ENCODE assay signal across 28 cellular contexts in the genomic region with DNA sequence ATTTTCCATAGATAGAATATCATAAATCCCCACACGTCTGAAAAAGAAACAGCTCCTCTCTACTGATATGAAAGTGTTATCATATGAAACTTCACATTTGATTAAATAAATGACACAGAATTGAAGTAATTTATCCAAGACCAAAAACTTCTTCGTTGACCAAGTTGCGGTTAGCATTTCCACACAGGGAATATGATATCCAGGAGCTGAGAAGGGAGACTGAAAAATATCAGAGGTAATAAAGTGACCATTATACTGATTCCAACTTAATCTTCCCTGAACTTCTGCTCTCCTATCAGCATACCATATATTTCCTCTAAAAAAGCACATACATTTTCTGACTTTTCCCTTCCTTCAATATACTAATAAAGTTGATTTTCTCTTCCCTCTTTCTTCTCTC.
"Had no signal": no experiment of that assay in that cellular context is flagged by ENCODE, and none has a peak within 500 bp of the region (broad histone marks: within the 10 kb centered on the region; RNA-seq: fewer than 3 reads in every experiment).

No MANE protein-coding gene starts in this region.

- H3K36me3 Mint-ChIP-seq: stimulated activated effector memory CD8-positive, alpha-beta T cell treated with anti-CD3 and anti-CD28 coated beads, Interleukin-12 subunit alpha, Interleukin-12 subunit beta, amount 100 ng/mL, for 72 hours; stimulated activated memory B cell treated with anti-CD40 and anti-IgM and Interleukin-4, amounts not matched to agents 10 μg/mL and 1 μg/mL and 100 μg/mL, for 72 hours; stimulated activated naive B cell treated with anti-CD40 and anti-IgM and Interleukin-4, amounts not matched to agents 10 μg/mL and 1 μg/mL and 100 μg/mL, for 72 hours; type B pancreatic cell had no signal

- H3K4me3 ChIP-seq: stomach, suprapubic skin, testis, thoracic aorta, thyroid gland, tibial artery, tibial nerve, transverse colon, upper lobe of left lung, upper lobe of right lung, uterus, vagina had no signal

- H3K4me3 Mint-ChIP-seq: stimulated activated effector memory CD8-positive, alpha-beta T cell treated with anti-CD3 and anti-CD28 coated beads, Interleukin-12 subunit alpha, Interleukin-12 subunit beta, amount 100 ng/mL, for 72 hours; stimulated activated memory B cell treated with anti-CD40 and anti-IgM and Interleukin-4, amounts not matched to agents 10 μg/mL and 1 μg/mL and 100 μg/mL, for 72 hours; stimulated activated naive B cell treated with anti-CD40 and anti-IgM and Interleukin-4, amounts not matched to agents 10 μg/mL and 1 μg/mL and 100 μg/mL, for 72 hours; stimulated activated naive CD8-positive, alpha-beta T cell treated with anti-CD3 and anti-CD28 coated beads, Interleukin-15, amount 100 ng/mL, for 72 hours; stimulated activated naive CD8-positive, alpha-beta T cell treated with anti-CD3 and anti-CD28 coated beads, Interleukin-15, Interleukin-2, amounts not matched to agents 100 ng/mL and 50 ng/mL, for 24 hours; type B pancreatic cell had no signal

- DNase-seq: stimulated activated CD4-positive, alpha-beta T cell treated with anti-CD3 and anti-CD28 coated beads, Interleukin-2, amount 100 ng/mL, for 48 hours; stimulated activated CD4-positive, alpha-beta T cell treated with anti-CD3 and anti-CD28 coated beads, Interleukin-4, amount 100 ng/mL, for 1 hour; stimulated activated CD4-positive, alpha-beta T cell treated with anti-CD3 and anti-CD28 coated beads, Interleukin-4, amount 100 ng/mL, for 24 hours; stimulated activated CD4-positive, alpha-beta T cell treated with anti-CD3 and anti-CD28 coated beads, Interleukin-4, amount 100 ng/mL, for 4 hours; stimulated activated CD8-positive, alpha-beta memory T cell treated with anti-CD3 and anti-CD28 coated beads, Interleukin-4, amount 100 ng/mL, for 48 hours; stimulated activated naive B cell treated with anti-CD40 and anti-IgM and Interleukin-4, amounts not matched to agents 10 μg/mL and 1 μg/mL and 100 μg/mL, for 72 hours; stimulated activated naive CD4-positive, alpha-beta T cell; stimulated activated naive CD4-positive, alpha-beta T cell treated with Interleukin-2 at 50 U/mL for 16 hours; stimulated activated naive CD8-positive, alpha-beta T cell treated with anti-CD3 and anti-CD28 coated beads, Interleukin-15, amount 100 ng/mL, for 72 hours; stimulated activated naive CD8-positive, alpha-beta T cell treated with anti-CD3 and anti-CD28 coated beads, Interleukin-15, Interleukin-2, amounts not matched to agents 100 U/mL and 50 U/mL, for 24 hours; stomach; substantia nigra; testis; thyroid gland; tibial artery; transverse colon; trophoblast cell; upper lobe of left lung; upper lobe of right lung; uterus had no signal

- H3K27me3 Mint-ChIP-seq: stimulated activated memory B cell treated with anti-CD40 and anti-IgM and Interleukin-4, amounts not matched to agents 10 μg/mL and 1 μg/mL and 100 μg/mL, for 72 hours; stimulated activated naive B cell treated with anti-CD40 and anti-IgM and Interleukin-4, amounts not matched to agents 10 μg/mL and 1 μg/mL and 100 μg/mL, for 72 hours; stimulated activated naive CD8-positive, alpha-beta T cell treated with anti-CD3 and anti-CD28 coated beads, Interleukin-15, amount 100 ng/mL, for 72 hours; stimulated activated naive CD8-positive, alpha-beta T cell treated with anti-CD3 and anti-CD28 coated beads, Interleukin-15, Interleukin-2, amounts not matched to agents 100 ng/mL and 50 ng/mL, for 24 hours; type B pancreatic cell had no signal

- H3K27me3 ChIP-seq: stomach, suprapubic skin, testis, thyroid gland, tibial artery, tibial nerve, transverse colon, upper lobe of left lung, upper lobe of right lung, uterus, vagina had no signal

- H3K9me3 ChIP-seq: stomach, suprapubic skin, testis, thoracic aorta, thyroid gland, tibial artery, tibial nerve, transverse colon, upper lobe of left lung, upper lobe of right lung, uterus, vagina had no signal

- H3K27ac ChIP-seq: stomach, suprapubic skin, testis, thoracic aorta, thyroid gland, tibial artery, tibial nerve, transverse colon, upper lobe of left lung, upper lobe of right lung, uterus, vagina had no signal

- H3K4me1 ChIP-seq: stomach, suprapubic skin, testis, thyroid gland, tibial artery, tibial nerve, transverse colon, upper lobe of left lung, upper lobe of right lung, uterus, vagina had no signal

- ATAC-seq: stimulated activated effector memory CD8-positive, alpha-beta T cell treated with anti-CD3 and anti-CD28 coated beads, Interleukin-12 subunit alpha, Interleukin-12 subunit beta, amount 100 ng/mL, for 72 hours; stimulated activated memory B cell treated with anti-CD40 and anti-IgM and Interleukin-4, amounts not matched to agents 10 μg/mL and 1 μg/mL and 100 μg/mL, for 72 hours; stimulated activated naive B cell treated with anti-CD40 and anti-IgM and Interleukin-4, amounts not matched to agents 10 μg/mL and 1 μg/mL and 100 μg/mL, for 72 hours; stimulated activated naive CD8-positive, alpha-beta T cell treated with anti-CD3 and anti-CD28 coated beads, Interleukin-15, amount 100 ng/mL, for 72 hours; stimulated activated naive CD8-positive, alpha-beta T cell treated with anti-CD3 and anti-CD28 coated beads, Interleukin-15, Interleukin-2, amounts not matched to agents 100 U/mL and 50 U/mL, for 24 hours; upper lobe of right lung had no signal

- H3K27ac Mint-ChIP-seq: stimulated activated effector memory CD8-positive, alpha-beta T cell treated with anti-CD3 and anti-CD28 coated beads, Interleukin-12 subunit alpha, Interleukin-12 subunit beta, amount 100 ng/mL, for 72 hours; stimulated activated memory B cell treated with anti-CD40 and anti-IgM and Interleukin-4, amounts not matched to agents 10 μg/mL and 1 μg/mL and 100 μg/mL, for 72 hours; stimulated activated naive B cell treated with anti-CD40 and anti-IgM and Interleukin-4, amounts not matched to agents 10 μg/mL and 1 μg/mL and 100 μg/mL, for 72 hours; stimulated activated naive CD8-positive, alpha-beta T cell treated with anti-CD3 and anti-CD28 coated beads, Interleukin-15, amount 100 ng/mL, for 72 hours; stimulated activated naive CD8-positive, alpha-beta T cell treated with anti-CD3 and anti-CD28 coated beads, Interleukin-15, Interleukin-2, amounts not matched to agents 100 ng/mL and 50 ng/mL, for 24 hours; type B pancreatic cell had no signal

- H3K4me1 Mint-ChIP-seq: stimulated activated effector memory CD8-positive, alpha-beta T cell treated with anti-CD3 and anti-CD28 coated beads, Interleukin-12 subunit alpha, Interleukin-12 subunit beta, amount 100 ng/mL, for 72 hours; stimulated activated memory B cell treated with anti-CD40 and anti-IgM and Interleukin-4, amounts not matched to agents 10 μg/mL and 1 μg/mL and 100 μg/mL, for 72 hours; stimulated activated naive B cell treated with anti-CD40 and anti-IgM and Interleukin-4, amounts not matched to agents 10 μg/mL and 1 μg/mL and 100 μg/mL, for 72 hours; stimulated activated naive CD8-positive, alpha-beta T cell treated with anti-CD3 and anti-CD28 coated beads, Interleukin-15, amount 100 ng/mL, for 72 hours had no signal

- H3K9me3 Mint-ChIP-seq: type B pancreatic cell had no signal

- H3K36me3 ChIP-seq: stomach, suprapubic skin, thoracic aorta, thyroid gland, tibial artery, tibial nerve, transverse colon, upper lobe of left lung, upper lobe of right lung, uterus, vagina had no signal
